Comparison of ENCODE assay signal across 7 cellular contexts in genomic region chr19:4969772-4970531, GRCh38. TPM values are rescaled to one million over a fixed set of nuclear protein-coding genes. Genes with fewer than 3 reads are reported as not detected.
A peak's percentile ranks its signal among the peaks of the same experiment; 100 is the strongest.
DNase-seq lines count a peak whose midpoint lies in the region; ATAC-seq and TF ChIP-seq lines count a peak whose summit lies in the region.

No MANE protein-coding gene starts in this region.

- 4 to 5% methylated on average over 16 to 25 of the region's 25 CpGs for whole genome bisulfite sequencing in testis, 2 donors

- no peak for TF ChIP-seq POLR2A in testis (IDR thresholded peaks at IDR 0.05)

- H3K36me3 ChIP-seq in MG63, result no peaks in the 10 kb centered on the region; the same call in 1 of the 2 replicates
- H3K36me3 ChIP-seq in adipocyte (ENCODE audit: control insufficient read depth, insufficient read depth, low read length, severe bottlenecking), result no peaks in the 10 kb centered on the region
- no peaks in the 10 kb centered on the region for H3K36me3 ChIP-seq in testis (ENCODE audit: low read depth, missing control alignments)

- peak overlapping the region; percentile 86 for H3K9ac ChIP-seq in adipocyte (ENCODE audit: low read length)

- no peak for ATAC-seq in left colon

- TF ChIP-seq CTCF in GM10266 (IDR thresholded peaks at IDR 0.05; ENCODE audit: control insufficient read depth, insufficient read depth, low read depth, missing control alignments) (no peak), testis (IDR thresholded peaks at IDR 0.05) (no peak)

- H3K4me3 ChIP-seq in MG63 (peak overlapping the region; percentile 52), adipocyte (ENCODE audit: low read length) (peak overlapping the region; percentile 86), testis (peak overlapping the region; percentile 68 to 70)

- H3K4me1 ChIP-seq in adipocyte (ENCODE audit: control insufficient read depth, insufficient read depth, low read length) (peaks cover 57% of the 10 kb centered on the region), testis (peaks cover 27% of the 10 kb centered on the region)

- H3K27me3 ChIP-seq in MG63 (no peaks in the 10 kb centered on the region), adipocyte (replicated peaks; ENCODE audit: control insufficient read depth, insufficient read depth, low read length) (no peaks in the 10 kb centered on the region), testis (no peaks in the 10 kb centered on the region)

- DNase-seq in GM10266 (ENCODE audit: extremely low spot score) (peak; percentile 58), MG63 (no peak), adipocyte (ENCODE audit: low read depth) (peak; percentile 60), left colon (peak; percentile 28 to 42), testis (peak; percentile 41), NCI-H1048 (lab: John Stamatoyannopoulos, UW) (no peak), NCI-H1092 (lab: John Stamatoyannopoulos, UW) (no peak)

- no peaks in the 10 kb centered on the region for H3K9me3 ChIP-seq in MG63
- no peaks in the 10 kb centered on the region for H3K9me3 ChIP-seq in adipocyte (ENCODE audit: control insufficient read depth, low read length)
- H3K9me3 ChIP-seq in testis, result no peaks in the 10 kb centered on the region

- intact Hi-C loops in left colon (cut with DNase I, micrococcal nuclease), result no loop called here
- intact Hi-C loops in testis (cut with DNase I; ENCODE audit: low total_unique reads), result no loop called here

- peak overlapping the region; percentile 2 to 75 for H3K27ac ChIP-seq in testis

RNA-seq across cellular contexts. Expression of gene KDM4B, which starts 1.0 kb away (rescaled TPM):
- 10.3 and 23.5 TPM in 2 replicates for total RNA-seq in MG63 (2014; rRNA removed; shearing (Covaris generic); ENCODE audit: low replicate concordance)
- total RNA-seq in left colon (10 to 100 TPM; 43.9 to 46.2 TPM), testis (10 to 100 TPM; 67.7 to 72.7 TPM)
- 33.3 TPM for polyA plus RNA-seq in testis (ENCODE audit: insufficient read depth, low read depth, low replicate concordance)

Comparison
In these comparisons a context has a peak if more than half of its experiments do, and no peak if none do; other contexts are left out.
1. DNase-seq: peak in GM10266 (single experiment), adipocyte (single experiment), left colon (2 of 2) and testis (single experiment); none in MG63 (single experiment), NCI-H1048 (single experiment) and NCI-H1092 (single experiment).
2. Peak in every context shown above with its lines, with median percentiles within 50 percentile points of each other: H3K4me3 ChIP-seq.